12 cellular contexts compared by ENCODE assay signal in genomic region chr12:122067548-122067947, GRCh38. TPM values are rescaled to one million over a fixed set of nuclear protein-coding genes. Genes with fewer than 3 reads are reported as not detected.
A peak's percentile ranks its signal among the peaks of the same experiment; 100 is the strongest.
DNase-seq lines count a peak whose midpoint lies in the region; ATAC-seq and TF ChIP-seq lines count a peak whose summit lies in the region.
"Had no signal": no experiment of that assay in that cellular context is flagged by ENCODE, and none has a peak within 500 bp of the region (broad histone marks: within the 10 kb centered on the region; RNA-seq: fewer than 3 reads in every experiment).

No MANE protein-coding gene starts in this region.

- no peak overlapping the region for H4K8ac ChIP-seq in neuronal stem cell (ENCODE audit: low read depth, low read length)

- H3K4ac ChIP-seq in neuronal stem cell (ENCODE audit: low read length) = no peak overlapping the region

- no peaks in the 10 kb centered on the region for H3K27me3 Mint-ChIP-seq in CD8-positive, alpha-beta memory T cell
- peaks cover 2% of the 10 kb centered on the region for H3K27me3 Mint-ChIP-seq in activated naive CD8-positive, alpha-beta T cell treated with anti-CD3 and anti-CD28 coated beads, Interleukin-2, amount 10 ng/mL, durations not matched to agents 7 days and 5 days

- no CpG with 5 or more reads among the region's 5 CpGs for WGBS in neuronal stem cell (ENCODE audit: extremely low coverage in 2 of 2, insufficient read length in 2 of 2, insufficient replicate concordance in 1 of 2), 2 donors
- WGBS in heart right ventricle, 2 donors = 94 to 96% methylated on average over 5 of the region's 5 CpGs

- H2AK5ac ChIP-seq in neuronal stem cell (ENCODE audit: low read depth, low read length) = no peak overlapping the region

- no peak overlapping the region for H3K18ac ChIP-seq in neuronal stem cell (ENCODE audit: low read length)

- peak overlapping the region; percentile 31 to 98 (median 80) for H3K27ac Mint-ChIP-seq in CD8-positive, alpha-beta memory T cell
- H3K27ac Mint-ChIP-seq in activated naive CD8-positive, alpha-beta T cell treated with anti-CD3 and anti-CD28 coated beads, Interleukin-2, amount 10 ng/mL, durations not matched to agents 7 days and 5 days = peak overlapping the region; percentile 91

- no peak overlapping the region for H2BK15ac ChIP-seq in neuronal stem cell (ENCODE audit: low read length)

- H3K79me1 ChIP-seq in neuronal stem cell (ENCODE audit: low read depth, low read length) = peaks cover 3% of the 10 kb centered on the region

- intact Hi-C loops in left lung (cut with DNase I) (no loop called here), heart right ventricle (cut with DNase I) (no loop called here), dorsolateral prefrontal cortex (cut with DNase I) (no loop called here)

- TF ChIP-seq CTCF in left lung (IDR thresholded peaks at IDR 0.05) (no peak), heart right ventricle (IDR thresholded peaks at IDR 0.05) (no peak), dorsolateral prefrontal cortex (IDR thresholded peaks at IDR 0.05 in 54 of 56, conservative IDR thresholded peaks at IDR 0.05 in 2 of 56; ENCODE audit: low read depth in 1 of 56, partially characterized antibody in 56 of 56) (no peak)

- H3K36me3 ChIP-seq in CD8-positive, alpha-beta memory T cell (ENCODE audit: insufficient read depth, low read length) = no peaks in the 10 kb centered on the region
- H3K36me3 ChIP-seq in neuronal stem cell (replicated peaks in 1 of 2; ENCODE audit: control insufficient read depth in 2 of 2, insufficient read depth in 2 of 2, low read length in 2 of 2) = peaks cover 1 to 31% of the 10 kb centered on the region in 2 donors
- H3K36me3 ChIP-seq in left lung = no peaks in the 10 kb centered on the region
- no peaks in the 10 kb centered on the region for H3K36me3 ChIP-seq in heart right ventricle

- CTCF ChIA-PET in CD8-positive, alpha-beta memory T cell (lab: Charles Lee) = interaction anchor here (1.3 to 5.3 kb wide), 4 partner anchors 13 to 56 kb away, joined by 3 to 18 read pairs (median 14); no protein-coding TSS in a partner anchor

- ATAC-seq in HG03432 (IDR thresholded peaks at IDR 0.05; ENCODE audit: unreplicated experiment) (peak; percentile 16), left lung (no peak), heart right ventricle (no peak)
- peak; percentile 34 for ATAC-seq in activated naive CD8-positive, alpha-beta T cell treated with anti-CD3 and anti-CD28 coated beads, Interleukin-2, amount 10 ng/mL, durations not matched to agents 7 days and 5 days (ENCODE audit: low read depth)

- no peaks in the 10 kb centered on the region for H3K9me3 ChIP-seq in CD8-positive, alpha-beta memory T cell (ENCODE audit: low read length)
- no peaks in the 10 kb centered on the region for H3K9me3 ChIP-seq in neuronal stem cell (replicated peaks in 1 of 2; ENCODE audit: control insufficient read depth in 2 of 2, insufficient read depth in 1 of 2, low read depth in 1 of 2, low read length in 2 of 2)
- no peaks in the 10 kb centered on the region for H3K9me3 ChIP-seq in left lung
- no peaks in the 10 kb centered on the region for H3K9me3 ChIP-seq in heart right ventricle

- DNase-seq in CD8-positive, alpha-beta memory T cell = no peak
- no peak for DNase-seq in activated naive CD8-positive, alpha-beta T cell treated with anti-CD3 and anti-CD28 coated beads, Interleukin-2, amount 10 ng/mL, durations not matched to agents 7 days and 5 days
- no peak for DNase-seq in neuronal stem cell (ENCODE audit: low spot score)
- DNase-seq in NOMO-1 (lab: John Stamatoyannopoulos, UW; ENCODE audit: unreplicated experiment in 2 of 2) = no peak
- no peak for DNase-seq in left lung
- DNase-seq in heart right ventricle = no peak
- DNase-seq in dorsolateral prefrontal cortex = no peak
- DNase-seq: Calu3, Kasumi-1, NCI-H2029 treated with DMSO at 0.1 percent for 48 hours had no signal

- no peak overlapping the region for H3K27ac ChIP-seq in CD8-positive, alpha-beta memory T cell (ENCODE audit: low read depth, low read length)
- H3K27ac ChIP-seq in neuronal stem cell (replicated peaks; ENCODE audit: low read length) = no peak overlapping the region
- no peak overlapping the region for H3K27ac ChIP-seq in left lung
- H3K27ac ChIP-seq in heart right ventricle = no peak overlapping the region
- H3K27ac ChIP-seq in dorsolateral prefrontal cortex = no peak overlapping the region

- H2BK120ac ChIP-seq in neuronal stem cell (ENCODE audit: low read depth, low read length) = no peak overlapping the region

- no peaks in the 10 kb centered on the region for H3K36me3 Mint-ChIP-seq in CD8-positive, alpha-beta memory T cell
- H3K36me3 Mint-ChIP-seq in activated naive CD8-positive, alpha-beta T cell treated with anti-CD3 and anti-CD28 coated beads, Interleukin-2, amount 10 ng/mL, durations not matched to agents 7 days and 5 days = peaks cover 2% of the 10 kb centered on the region

- H2BK12ac ChIP-seq in neuronal stem cell (ENCODE audit: low read length) = no peak overlapping the region

- peak overlapping the region in 6 of 7 donors; percentile 52 to 77 (median 63) for H3K4me3 Mint-ChIP-seq in CD8-positive, alpha-beta memory T cell
- H3K4me3 Mint-ChIP-seq in activated naive CD8-positive, alpha-beta T cell treated with anti-CD3 and anti-CD28 coated beads, Interleukin-2, amount 10 ng/mL, durations not matched to agents 7 days and 5 days = peak overlapping the region; percentile 70
- H3K4me3 Mint-ChIP-seq: neural crest cell had no signal

- no peaks in the 10 kb centered on the region for H3K9me3 Mint-ChIP-seq in CD8-positive, alpha-beta memory T cell
- H3K9me3 Mint-ChIP-seq in activated naive CD8-positive, alpha-beta T cell treated with anti-CD3 and anti-CD28 coated beads, Interleukin-2, amount 10 ng/mL, durations not matched to agents 7 days and 5 days = no peaks in the 10 kb centered on the region
- H3K9me3 Mint-ChIP-seq: neural crest cell had no signal

- no peak overlapping the region for H2BK5ac ChIP-seq in neuronal stem cell (ENCODE audit: low read length)

- no peak overlapping the region for H3K9ac ChIP-seq in neuronal stem cell (ENCODE audit: low read depth, low read length, poor library complexity)

- peak overlapping the region; percentile 44 for H3K4me3 ChIP-seq in CD8-positive, alpha-beta memory T cell (ENCODE audit: low read length)
- H3K4me3 ChIP-seq in neuronal stem cell (ENCODE audit: low read length in 2 of 2) = no peak overlapping the region
- no peak overlapping the region for H3K4me3 ChIP-seq in left lung
- no peak overlapping the region for H3K4me3 ChIP-seq in heart right ventricle
- no peak overlapping the region for H3K4me3 ChIP-seq in dorsolateral prefrontal cortex

- H3K4me1 Mint-ChIP-seq in CD8-positive, alpha-beta memory T cell = peaks cover 10 to 12% (median 12%) of the 10 kb centered on the region in 3 donors
- H3K4me1 Mint-ChIP-seq in activated naive CD8-positive, alpha-beta T cell treated with anti-CD3 and anti-CD28 coated beads, Interleukin-2, amount 10 ng/mL, durations not matched to agents 7 days and 5 days = peaks cover 30% of the 10 kb centered on the region

- peak overlapping the region; percentile 48 for H3K23ac ChIP-seq in neuronal stem cell (ENCODE audit: low read depth, low read length, poor library complexity)

- no peak overlapping the region for H3K4me2 ChIP-seq in neuronal stem cell (ENCODE audit: insufficient read depth, low read length, poor library complexity, severe bottlenecking)

- H2AFZ ChIP-seq in neuronal stem cell (ENCODE audit: low read length) = no peak overlapping the region

- H3K27me3 ChIP-seq in CD8-positive, alpha-beta memory T cell (ENCODE audit: insufficient read depth, low read length, poor library complexity, severe bottlenecking) = no peaks in the 10 kb centered on the region
- no peaks in the 10 kb centered on the region for H3K27me3 ChIP-seq in neuronal stem cell (ENCODE audit: control insufficient read depth in 3 of 3, insufficient read depth in 3 of 3, low read depth in 1 of 3, low read length in 3 of 3)
- H3K27me3 ChIP-seq in left lung = no peaks in the 10 kb centered on the region
- H3K27me3 ChIP-seq in heart right ventricle = no peaks in the 10 kb centered on the region
- H3K27me3 ChIP-seq in dorsolateral prefrontal cortex = no peaks in the 10 kb centered on the region

- no peak overlapping the region for H4K91ac ChIP-seq in neuronal stem cell (ENCODE audit: low read depth, low read length, poor library complexity)

- POLR2A ChIA-PET in CD8-positive, alpha-beta memory T cell (lab: Charles Lee) = interaction anchor here (0.6 to 2.5 kb wide), 4 partner anchors 11 to 484 kb away, joined by 4 to 9 read pairs (median 5); partner anchors contain the start of gene MLXIP
- POLR2A ChIA-PET in activated naive CD8-positive, alpha-beta T cell treated with anti-CD3 and anti-CD28 coated beads, Interleukin-2, amount 10 ng/mL, durations not matched to agents 7 days and 5 days (lab: Charles Lee) = interaction anchor here (0.7 to 5.1 kb wide), 5 partner anchors 9 to 81 kb away, joined by 4 to 79 read pairs (median 6); partner anchors contain the start of gene MLXIP

- no peak overlapping the region for H3K14ac ChIP-seq in neuronal stem cell (ENCODE audit: low read length)

- H3K4me1 ChIP-seq in CD8-positive, alpha-beta memory T cell (ENCODE audit: insufficient read depth, low read length) = peaks cover 13% of the 10 kb centered on the region
- H3K4me1 ChIP-seq in neuronal stem cell (ENCODE audit: control insufficient read depth in 2 of 2, insufficient read depth in 1 of 2, low read depth in 1 of 2, low read length in 2 of 2) = peaks cover 14 to 19% of the 10 kb centered on the region in 2 donors
- H3K4me1 ChIP-seq in left lung = peaks cover 6 to 38% of the 10 kb centered on the region in 2 donors
- peaks cover 13 to 53% (median 44%) of the 10 kb centered on the region in 9 donors for H3K4me1 ChIP-seq in heart right ventricle

RNA-seq across cellular contexts. Expression of gene MLXIP, which starts 11.0 kb away (rescaled TPM):
- total RNA-seq in CD8-positive, alpha-beta memory T cell = 10 to 100 TPM; 32.1 to 33.9 TPM
- 18.3 TPM for polyA plus RNA-seq in CD8-positive, alpha-beta memory T cell
- 10 to 100 TPM; 61.0 to 61.7 TPM for total RNA-seq in activated naive CD8-positive, alpha-beta T cell treated with anti-CD3 and anti-CD28 coated beads, Interleukin-2, amount 10 ng/mL, durations not matched to agents 7 days and 5 days
- 18.3 TPM for polyA plus RNA-seq in neuronal stem cell (2013, experiment 1 of 2)
- polyA plus RNA-seq in neuronal stem cell (2013, experiment 2 of 2) = 18.1 TPM
- total RNA-seq in left lung (10 to 100 TPM; 48.1 to 62.6 TPM), heart right ventricle (10 to 100 TPM; 17.3 to 37.9 (median 20.9) TPM), dorsolateral prefrontal cortex (10 to 100 TPM; 22.2 to 78.4 (median 49.7) TPM)
- 10 to 100 TPM; 11.5 to 26.6 TPM for polyA plus RNA-seq in heart right ventricle

RNA-seq across cellular contexts. Expression of gene BCL7A, which starts 45.9 kb away (rescaled TPM):
- 1 to 10 TPM; 2.5 to 3.0 TPM for total RNA-seq in CD8-positive, alpha-beta memory T cell
- 3.3 TPM for polyA plus RNA-seq in CD8-positive, alpha-beta memory T cell
- total RNA-seq in activated naive CD8-positive, alpha-beta T cell treated with anti-CD3 and anti-CD28 coated beads, Interleukin-2, amount 10 ng/mL, durations not matched to agents 7 days and 5 days = 1 to 10 TPM; 6.3 to 7.3 TPM
- polyA plus RNA-seq in neuronal stem cell (2013, experiment 1 of 2) = 31.6 TPM
- 32.9 TPM for polyA plus RNA-seq in neuronal stem cell (2013, experiment 2 of 2)
- total RNA-seq in left lung (10 to 100 TPM in 1 of 2 donors, 1 to 10 TPM in 1; 7.0 to 11.1 TPM), heart right ventricle (10 to 100 TPM; 13.2 to 25.7 (median 16.2) TPM), dorsolateral prefrontal cortex (10 to 100 TPM; 25.2 to 50.3 (median 39.4) TPM)
- polyA plus RNA-seq in heart right ventricle = 1 to 10 TPM; 3.4 to 4.9 TPM

Comparison
In these comparisons a context has a peak if more than half of its experiments do, and no peak if none do; other contexts are left out.
1. ATAC-seq: peak in HG03432 (single experiment) and activated naive CD8-positive, alpha-beta T cell treated with anti-CD3 and anti-CD28 coated beads, Interleukin-2, amount 10 ng/mL, durations not matched to agents 7 days and 5 days (single experiment); none in left lung (single experiment) and heart right ventricle (0 of 8).